25 cellular contexts compared by ENCODE assay signal in the genomic region with DNA sequence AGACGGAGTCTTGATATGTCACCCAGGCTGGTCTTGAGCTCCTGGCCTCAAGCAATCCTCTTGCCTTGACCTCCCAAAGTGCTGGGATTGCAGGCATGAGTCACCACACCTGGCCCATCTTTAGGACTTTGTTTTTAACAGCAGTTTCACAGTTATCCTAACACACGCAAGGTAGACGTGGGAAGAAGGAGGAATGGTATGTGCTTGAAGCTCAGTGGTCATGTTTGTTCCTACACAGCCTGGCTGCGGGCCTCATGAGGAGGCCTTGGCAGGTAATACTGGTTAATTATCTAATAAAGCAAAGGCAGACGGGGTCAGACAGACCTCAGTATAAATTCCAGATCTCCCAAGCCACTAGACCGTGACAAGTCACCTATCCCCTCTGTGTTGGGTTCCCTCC.
"Had no signal": no experiment of that assay in that cellular context is flagged by ENCODE, and none has a peak within 500 bp of the region (broad histone marks: within the 10 kb centered on the region; RNA-seq: fewer than 3 reads in every experiment).

No MANE protein-coding gene starts in this region.

- H3K4me1 ChIP-seq: pancreas, prostate gland, right lobe of liver, sigmoid colon, stomach, thyroid gland, upper lobe of right lung, vagina had no signal

- H3K36me3 ChIP-seq: neutrophil, pancreas, prostate gland, right lobe of liver, sigmoid colon, stomach, thoracic aorta, thyroid gland, tibial nerve, upper lobe of right lung, vagina had no signal

- ATAC-seq: naive thymus-derived CD8-positive, alpha-beta T cell; natural killer cell treated with Interleukin-12 subunit alpha and Interleukin-12 subunit beta and Interleukin-15 and Interleukin-18, amount 100 ng/mL, for 72 hours; pancreas; right cardiac atrium; right lobe of liver; stimulated activated effector memory CD8-positive, alpha-beta T cell treated with anti-CD3 and anti-CD28 coated beads, Interleukin-12 subunit alpha, Interleukin-12 subunit beta, amount 100 ng/mL, for 72 hours; stimulated activated naive B cell treated with anti-CD40 and anti-IgM and Interleukin-4, amounts not matched to agents 10 μg/mL and 1 μg/mL and 100 μg/mL, for 72 hours; upper lobe of right lung had no signal

- DNase-seq: naive B cell; naive thymus-derived CD8-positive, alpha-beta T cell; nephron progenitor cell; nucleus accumbens; pancreas; right cardiac atrium; right lobe of liver; sigmoid colon; small intestine; stimulated activated CD4-positive, alpha-beta T cell treated with anti-CD3 and anti-CD28 coated beads, Interleukin-15, amount 100 ng/mL, for 24 hours; stimulated activated CD4-positive, alpha-beta T cell treated with anti-CD3 and anti-CD28 coated beads, Interleukin-2, amount 100 ng/mL, for 24 hours; stimulated activated CD4-positive, alpha-beta T cell treated with anti-CD3 and anti-CD28 coated beads, Interleukin-2, amount 100 ng/mL, for 48 hours; stimulated activated CD4-positive, alpha-beta T cell treated with anti-CD3 and anti-CD28 coated beads, Interleukin-4, amount 100 ng/mL, for 24 hours; stimulated activated naive B cell treated with anti-CD40 and anti-IgM and Interleukin-4, amounts not matched to agents 10 μg/mL and 1 μg/mL and 100 μg/mL, for 72 hours; stimulated activated naive CD4-positive, alpha-beta T cell treated with Interleukin-2 at 50 U/mL for 16 hours; stomach; thyroid gland; upper lobe of right lung had no signal

- FAIRE-seq: pancreas, small intestine had no signal

- H3K27me3 ChIP-seq: neutrophil, pancreas, right lobe of liver, sigmoid colon, thyroid gland, tibial nerve, upper lobe of right lung, vagina had no signal

- H3K27ac ChIP-seq: neutrophil, pancreas, prostate gland, right lobe of liver, sigmoid colon, stomach, thoracic aorta, thyroid gland, upper lobe of right lung, vagina had no signal

- H3K9me3 ChIP-seq: neutrophil, pancreas, prostate gland, right lobe of liver, sigmoid colon, stomach, thoracic aorta, thyroid gland, tibial nerve, upper lobe of right lung, vagina had no signal

- H3K4me3 ChIP-seq: pancreas, prostate gland, right lobe of liver, sigmoid colon, stomach, thoracic aorta, thyroid gland, tibial nerve, upper lobe of right lung, vagina had no signal
